8 cellular contexts compared by ENCODE assay signal in the genomic region with DNA sequence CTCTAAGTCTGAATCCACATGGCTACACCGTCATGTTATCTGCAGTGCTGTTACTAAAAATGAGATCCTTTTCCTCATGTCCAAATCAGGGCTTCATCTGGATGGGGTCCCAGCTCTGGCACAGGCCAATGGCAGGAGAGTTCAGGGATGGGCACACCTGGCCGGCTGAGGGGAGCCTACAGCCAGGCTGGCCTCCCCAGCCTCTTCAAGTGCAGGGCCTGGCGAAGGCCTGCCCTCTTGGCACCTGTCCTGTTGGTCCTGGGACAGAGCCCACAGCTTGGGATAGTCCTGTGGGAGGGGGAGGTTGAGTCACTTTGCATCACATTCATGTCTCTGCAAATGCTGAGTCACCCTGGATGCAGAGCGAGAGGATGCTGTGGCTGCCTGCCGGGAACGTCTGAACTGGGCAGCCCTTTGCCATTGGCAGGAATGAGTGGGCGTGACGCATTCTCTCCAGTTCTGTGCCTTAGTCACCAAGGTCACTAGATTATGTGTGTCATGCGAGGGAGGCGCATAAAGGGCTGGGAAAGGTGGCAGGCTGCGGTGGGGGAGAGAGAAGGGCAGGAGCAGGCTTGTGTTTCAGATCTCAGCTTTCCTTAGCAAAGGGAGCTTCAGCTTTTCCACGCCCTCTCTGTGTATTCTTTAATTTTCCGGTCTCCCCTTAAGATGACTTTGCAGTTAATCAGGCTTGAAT.
DNase-seq lines count a peak whose midpoint lies in the region; ATAC-seq, FAIRE-seq and TF ChIP-seq lines count a peak whose summit lies in the region.

No MANE protein-coding gene starts in this region.

- DNase-seq in AG04450 (ENCODE audit: low read depth, low spot score) = peak; percentile 95
- DNase-seq in HFFc6 = peak; percentile 100
- peak; percentile 27 for DNase-seq in WTC11 (ENCODE audit: low spot score)
- peak; percentile 99 for DNase-seq in glomerular visceral epithelial cell (ENCODE audit: extremely low spot score)
- peak; percentile 79 to 96 (median 90) for DNase-seq in pancreas
- DNase-seq in GM13976 (ENCODE audit: low spot score) = no peak
- no peak for DNase-seq in NCI-H2081 (lab: John Stamatoyannopoulos, UW)

- H3K9me3 ChIP-seq in AG04450 (ENCODE audit: control insufficient read depth, insufficient read depth, low read length) (no peaks in the 10 kb centered on the region; the same call in 1 of the 2 replicates), pancreas (no peaks in the 10 kb centered on the region)

- H3K36me3 Mint-ChIP-seq in HFFc6 (ENCODE audit: low read depth) = no peaks in the 10 kb centered on the region
- H3K36me3 Mint-ChIP-seq in WTC11 = no peaks in the 10 kb centered on the region

- H3K36me3 ChIP-seq in pancreas = no peaks in the 10 kb centered on the region

- no peak for TF ChIP-seq CTCF in AG04450 (IDR thresholded peaks at IDR 0.05; ENCODE audit: low read depth, low read length)
- TF ChIP-seq CTCF in HFFc6 (IDR thresholded peaks at IDR 0.05) = no peak
- no peak for TF ChIP-seq CTCF in WTC11 (IDR thresholded peaks at IDR 0.05)
- no peak for TF ChIP-seq CTCF in pancreas (IDR thresholded peaks at IDR 0.05)
- no peak for TF ChIP-seq CTCF in GM13976 (IDR thresholded peaks at IDR 0.05; ENCODE audit: borderline replicate concordance, control extremely low read depth, extremely low read depth, insufficient read depth, missing control alignments)

- H3K4me1 Mint-ChIP-seq in HFFc6 (ENCODE audit: low read depth) (peaks cover 70% of the 10 kb centered on the region), WTC11 (peaks cover 16% of the 10 kb centered on the region)

- POLR2A ChIA-PET in AG04450 (lab: Yijun Ruan, JAX) = interaction anchor here (0.5 to 1.8 kb wide), 4 partner anchors 11 to 862 kb away, joined by 3 to 9 read pairs (median 6); no protein-coding TSS in a partner anchor
- POLR2A ChIA-PET in WTC11 (lab: Charles Lee) = no interaction called here

- ATAC-seq in WTC11 (peak; percentile 79), pancreas (peak; percentile 97 to 98 (median 98)), HG03097 (IDR thresholded peaks at IDR 0.05; ENCODE audit: low FRiP score, unreplicated experiment) (no peak)

- CTCF ChIA-PET in AG04450 (lab: Charles Lee) (no interaction called here), WTC11 (lab: Charles Lee) (no interaction called here)

- intact Hi-C loops in pancreas (cut with DNase I) = no loop called here

- no peaks in the 10 kb centered on the region for H3K9me3 Mint-ChIP-seq in HFFc6
- peaks cover 11% of the 10 kb centered on the region for H3K9me3 Mint-ChIP-seq in WTC11

- in situ Hi-C loops in GM13976 (cut with MboI; ENCODE audit: low sequenced_read_pairs, unreplicated experiment) = no loop called here

- peak overlapping the region; percentile 17; the same call in 1 of the 2 replicates for H3K4me3 ChIP-seq in AG04450 (ENCODE audit: low read depth, low read length)
- H3K4me3 ChIP-seq in pancreas = no peak overlapping the region

- 22 to 24% methylated on average over 13 of the region's 13 CpGs for WGBS in pancreas, 2 donors

- H3K4me3 Mint-ChIP-seq in HFFc6 = peak overlapping the region; percentile 79
- no peak overlapping the region for H3K4me3 Mint-ChIP-seq in WTC11

- no peak for FAIRE-seq in pancreas (lab: Jason Lieb, UNC)

- no peaks in the 10 kb centered on the region for H3K27me3 ChIP-seq in AG04450 (ENCODE audit: control insufficient read depth, insufficient read depth, low read length)
- no peaks in the 10 kb centered on the region for H3K27me3 ChIP-seq in pancreas

- H3K4me1 ChIP-seq in pancreas = peaks cover 0 to 8% (median 3%) of the 10 kb centered on the region in 3 donors

- H3K27ac ChIP-seq in AG04450 (ENCODE audit: low read depth, low read length) (peak overlapping the region; percentile 98), pancreas (peak overlapping the region; percentile 11 to 61 (median 46))

- H3K27ac Mint-ChIP-seq in HFFc6 (peak overlapping the region; percentile 98), WTC11 (no peak overlapping the region)

- H3K27me3 Mint-ChIP-seq in HFFc6 (ENCODE audit: insufficient read depth) = no peaks in the 10 kb centered on the region
- 0 out of 2 replicates have a peak, but pooled peaks cover 2% of the 10 kb centered on the region for H3K27me3 Mint-ChIP-seq in WTC11 (ENCODE audit: low read depth)

TF ChIP-seq in WTC11, 78 proteins besides CTCF, POLR2A, EP300 and RAD21:
- peak; percentile 97 for TF ChIP-seq NFE2L1 (CRISPR knock-in tag; IDR thresholded peaks at IDR 0.05)
- TF ChIP-seq, protein P1, sequence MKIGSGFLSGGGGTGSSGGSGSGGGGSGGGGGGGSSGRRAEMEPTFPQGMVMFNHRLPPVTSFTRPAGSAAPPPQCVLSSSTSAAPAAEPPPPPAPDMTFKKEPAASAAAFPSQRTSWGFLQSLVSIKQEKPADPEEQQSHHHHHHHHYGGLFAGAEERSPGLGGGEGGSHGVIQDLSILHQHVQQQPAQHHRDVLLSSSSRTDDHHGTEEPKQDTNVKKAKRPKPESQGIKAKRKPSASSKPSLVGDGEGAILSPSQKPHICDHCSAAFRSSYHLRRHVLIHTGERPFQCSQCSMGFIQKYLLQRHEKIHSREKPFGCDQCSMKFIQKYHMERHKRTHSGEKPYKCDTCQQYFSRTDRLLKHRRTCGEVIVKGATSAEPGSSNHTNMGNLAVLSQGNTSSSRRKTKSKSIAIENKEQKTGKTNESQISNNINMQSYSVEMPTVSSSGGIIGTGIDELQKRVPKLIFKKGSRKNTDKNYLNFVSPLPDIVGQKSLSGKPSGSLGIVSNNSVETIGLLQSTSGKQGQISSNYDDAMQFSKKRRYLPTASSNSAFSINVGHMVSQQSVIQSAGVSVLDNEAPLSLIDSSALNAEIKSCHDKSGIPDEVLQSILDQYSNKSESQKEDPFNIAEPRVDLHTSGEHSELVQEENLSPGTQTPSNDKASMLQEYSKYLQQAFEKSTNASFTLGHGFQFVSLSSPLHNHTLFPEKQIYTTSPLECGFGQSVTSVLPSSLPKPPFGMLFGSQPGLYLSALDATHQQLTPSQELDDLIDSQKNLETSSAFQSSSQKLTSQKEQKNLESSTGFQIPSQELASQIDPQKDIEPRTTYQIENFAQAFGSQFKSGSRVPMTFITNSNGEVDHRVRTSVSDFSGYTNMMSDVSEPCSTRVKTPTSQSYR (CRISPR knock-in tag; IDR thresholded peaks at IDR 0.05) = no peak
- TF ChIP-seq, protein P2, sequence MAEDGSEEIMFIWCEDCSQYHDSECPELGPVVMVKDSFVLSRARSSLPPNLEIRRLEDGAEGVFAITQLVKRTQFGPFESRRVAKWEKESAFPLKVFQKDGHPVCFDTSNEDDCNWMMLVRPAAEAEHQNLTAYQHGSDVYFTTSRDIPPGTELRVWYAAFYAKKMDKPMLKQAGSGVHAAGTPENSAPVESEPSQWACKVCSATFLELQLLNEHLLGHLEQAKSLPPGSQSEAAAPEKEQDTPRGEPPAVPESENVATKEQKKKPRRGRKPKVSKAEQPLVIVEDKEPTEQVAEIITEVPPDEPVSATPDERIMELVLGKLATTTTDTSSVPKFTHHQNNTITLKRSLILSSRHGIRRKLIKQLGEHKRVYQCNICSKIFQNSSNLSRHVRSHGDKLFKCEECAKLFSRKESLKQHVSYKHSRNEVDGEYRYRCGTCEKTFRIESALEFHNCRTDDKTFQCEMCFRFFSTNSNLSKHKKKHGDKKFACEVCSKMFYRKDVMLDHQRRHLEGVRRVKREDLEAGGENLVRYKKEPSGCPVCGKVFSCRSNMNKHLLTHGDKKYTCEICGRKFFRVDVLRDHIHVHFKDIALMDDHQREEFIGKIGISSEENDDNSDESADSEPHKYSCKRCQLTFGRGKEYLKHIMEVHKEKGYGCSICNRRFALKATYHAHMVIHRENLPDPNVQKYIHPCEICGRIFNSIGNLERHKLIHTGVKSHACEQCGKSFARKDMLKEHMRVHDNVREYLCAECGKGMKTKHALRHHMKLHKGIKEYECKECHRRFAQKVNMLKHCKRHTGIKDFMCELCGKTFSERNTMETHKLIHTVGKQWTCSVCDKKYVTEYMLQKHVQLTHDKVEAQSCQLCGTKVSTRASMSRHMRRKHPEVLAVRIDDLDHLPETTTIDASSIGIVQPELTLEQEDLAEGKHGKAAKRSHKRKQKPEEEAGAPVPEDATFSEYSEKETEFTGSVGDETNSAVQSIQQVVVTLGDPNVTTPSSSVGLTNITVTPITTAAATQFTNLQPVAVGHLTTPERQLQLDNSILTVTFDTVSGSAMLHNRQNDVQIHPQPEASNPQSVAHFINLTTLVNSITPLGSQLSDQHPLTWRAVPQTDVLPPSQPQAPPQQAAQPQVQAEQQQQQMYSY (CRISPR knock-in tag; IDR thresholded peaks at IDR 0.05) = 0 out of 2 replicates have a peak, but pooled peaks have one; percentile 19

Comparison
In these comparisons a context has a peak if more than half of its experiments do, and no peak if none do; other contexts are left out.
1. DNase-seq: peak in AG04450 (single experiment), HFFc6 (single experiment), WTC11 (single experiment), glomerular visceral epithelial cell (single experiment) and pancreas (6 of 6); none in GM13976 (single experiment) and NCI-H2081 (0 of 2).